Comparison of ENCODE assay signal across 35 cellular contexts in the genomic region with DNA sequence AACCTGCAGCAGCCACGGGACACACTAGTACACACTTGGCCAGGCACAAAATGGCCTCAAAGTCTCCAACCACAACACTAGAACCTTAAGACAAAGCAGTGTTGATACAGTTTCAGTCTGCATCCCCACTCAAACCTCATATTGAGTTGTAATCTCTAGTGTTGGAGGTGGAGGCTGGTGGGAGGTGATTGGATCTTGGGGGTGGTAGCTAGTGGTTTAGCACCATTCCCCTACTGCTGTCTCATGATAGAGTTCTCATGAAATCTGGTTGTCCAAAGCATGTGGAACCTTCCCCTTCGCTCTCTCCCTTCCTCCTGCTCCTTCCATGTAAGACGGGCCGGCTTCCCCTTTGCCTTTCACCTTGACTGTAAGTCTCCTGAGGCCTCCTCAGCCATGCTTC.
"Had no signal": no experiment of that assay in that cellular context is flagged by ENCODE, and none has a peak within 500 bp of the region (broad histone marks: within the 10 kb centered on the region; RNA-seq: fewer than 3 reads in every experiment).

No MANE protein-coding gene starts in this region.

- H3K4me1 ChIP-seq: ascending aorta, breast epithelium, foreskin keratinocyte, gastrocnemius medialis had no signal

- H3K27ac Mint-ChIP-seq: activated CD4-positive, alpha-beta memory T cell treated with anti-CD3 and anti-CD28 coated beads for 36 hours; activated CD4-positive, alpha-beta T cell treated with anti-CD3 and anti-CD28 coated beads for 36 hours; activated CD4-positive, alpha-beta T cell treated with anti-CD3 and anti-CD28 coated beads, Interleukin-2, amount 10 ng/mL, durations not matched to agents 24 days and 14 days; activated CD8-positive, alpha-beta memory T cell treated with anti-CD3 and anti-CD28 coated beads, Interleukin-2, amount 10 ng/mL, durations not matched to agents 7 days and 5 days; activated CD8-positive, alpha-beta T cell treated with anti-CD3 and anti-CD28 coated beads, Interleukin-2, amount 10 ng/mL, durations not matched to agents 7 days and 5 days; activated naive CD4-positive, alpha-beta T cell treated with anti-CD3 and anti-CD28 coated beads, Interleukin-2, amount 10 ng/mL, durations not matched to agents 7 days and 5 days; activated naive CD8-positive, alpha-beta T cell treated with anti-CD3 and anti-CD28 coated beads, Interleukin-2, amount 10 ng/mL, durations not matched to agents 7 days and 5 days; activated T-helper 2 cell treated with anti-CD3 and anti-CD28 coated beads, Interferon-gamma antibody, Interleukin-2, Interleukin-4, amounts not matched to agents 10 μg/mL and 5 μg/mL and 100 μg/mL, durations not matched to agents 14 hours and 24 hours and 36 hours; brain; T-helper 17 cell; T-helper 2 cell treated with Interferon-gamma antibody and Interleukin-4, amounts not matched to agents 5 μg/mL and 100 μg/mL, for 36 hours had no signal

- ATAC-seq: activated CD4-positive, alpha-beta T cell treated with anti-CD3 and anti-CD28 coated beads for 36 hours; activated CD8-positive, alpha-beta memory T cell treated with anti-CD3 and anti-CD28 coated beads, Interleukin-2, amount 10 ng/mL, durations not matched to agents 7 days and 5 days; activated CD8-positive, alpha-beta T cell treated with anti-CD3 and anti-CD28 coated beads, Interleukin-2, amount 10 ng/mL, durations not matched to agents 7 days and 5 days; activated naive CD4-positive, alpha-beta T cell treated with anti-CD3 and anti-CD28 coated beads, Interleukin-2, amount 50 U/mL, for 72 hours; effector memory CD8-positive, alpha-beta T cell; esophagus mucosa; foreskin keratinocyte; gastrocnemius medialis; T-helper 17 cell had no signal

- H3K27me3 ChIP-seq: ascending aorta, breast epithelium, cardiac muscle cell, foreskin keratinocyte, gastrocnemius medialis had no signal

- H3K27me3 Mint-ChIP-seq: activated CD4-positive, alpha-beta T cell treated with anti-CD3 and anti-CD28 coated beads for 36 hours; activated CD4-positive, alpha-beta T cell treated with anti-CD3 and anti-CD28 coated beads, Interleukin-2, amount 10 ng/mL, durations not matched to agents 24 days and 14 days; activated CD8-positive, alpha-beta memory T cell treated with anti-CD3 and anti-CD28 coated beads, Interleukin-2, amount 10 ng/mL, durations not matched to agents 7 days and 5 days; activated naive CD4-positive, alpha-beta T cell treated with anti-CD3 and anti-CD28 coated beads, Interleukin-2, amount 10 ng/mL, durations not matched to agents 7 days and 5 days; activated naive CD8-positive, alpha-beta T cell treated with anti-CD3 and anti-CD28 coated beads, Interleukin-2, amount 10 ng/mL, durations not matched to agents 7 days and 5 days; effector memory CD8-positive, alpha-beta T cell; T-helper 17 cell had no signal

- H3K36me3 ChIP-seq: ascending aorta, breast epithelium, cardiac muscle cell, gastrocnemius medialis had no signal

- H3K36me3 Mint-ChIP-seq: activated CD4-positive, alpha-beta memory T cell treated with anti-CD3 and anti-CD28 coated beads for 36 hours; activated CD8-positive, alpha-beta memory T cell treated with anti-CD3 and anti-CD28 coated beads, Interleukin-2, amount 10 ng/mL, durations not matched to agents 7 days and 5 days; activated naive CD4-positive, alpha-beta T cell treated with anti-CD3 and anti-CD28 coated beads, Interleukin-2, amount 10 ng/mL, durations not matched to agents 7 days and 5 days; activated naive CD8-positive, alpha-beta T cell treated with anti-CD3 and anti-CD28 coated beads, Interleukin-2, amount 10 ng/mL, durations not matched to agents 7 days and 5 days; brain had no signal

- H3K4me3 ChIP-seq: ascending aorta, breast epithelium, cardiac muscle cell, gastrocnemius medialis had no signal

- DNase-seq: activated CD4-positive, alpha-beta memory T cell treated with anti-CD3 and anti-CD28 coated beads for 36 hours; activated CD4-positive, alpha-beta T cell treated with anti-CD3 and anti-CD28 coated beads for 36 hours; activated CD4-positive, alpha-beta T cell treated with anti-CD3 and anti-CD28 coated beads, Interleukin-2, amount 10 ng/mL, durations not matched to agents 24 days and 14 days; activated CD4-positive, CD25-positive, alpha-beta regulatory T cell; activated CD4-positive, CD25-positive, alpha-beta regulatory T cell treated with anti-CD3 and anti-CD28 coated beads, Interleukin-2, amount 50 U/mL, for 72 hours; activated CD8-positive, alpha-beta memory T cell treated with anti-CD3 and anti-CD28 coated beads, Interleukin-2, amount 10 ng/mL, durations not matched to agents 7 days and 5 days; activated CD8-positive, alpha-beta memory T cell treated with anti-CD3 and anti-CD28 coated beads, Interleukin-2, amount 50 U/mL, for 4 hours; activated CD8-positive, alpha-beta T cell treated with anti-CD3 and anti-CD28 coated beads, Interleukin-2, amount 10 ng/mL, durations not matched to agents 7 days and 5 days; activated gamma-delta T cell; activated naive CD4-positive, alpha-beta T cell; activated naive CD4-positive, alpha-beta T cell treated with anti-CD3 and anti-CD28 coated beads, Interleukin-2, amount 10 ng/mL, durations not matched to agents 7 days and 5 days; activated naive CD8-positive, alpha-beta T cell treated with anti-CD3 and anti-CD28 coated beads, Interleukin-2, amount 10 ng/mL, durations not matched to agents 7 days and 5 days; activated T-cell treated with anti-CD3 and anti-CD28 coated beads, Interleukin-2, amount 50 U/mL, for 1 hour; activated T-cell treated with anti-CD3 and anti-CD28 coated beads, Interleukin-2, amount 50 U/mL, for 48 hours; central memory CD4-positive, alpha-beta T cell; cortex of kidney; dermis blood vessel endothelial cell; effector CD4-positive, alpha-beta T cell; effector memory CD8-positive, alpha-beta T cell; foreskin keratinocyte; gastrocnemius medialis; glutamatergic neuron; SW 1271; T-helper 1 cell; T-helper 17 cell; T1000 had no signal

- H3K9me3 ChIP-seq: ascending aorta, breast epithelium, gastrocnemius medialis had no signal

- H3K9me3 Mint-ChIP-seq: activated naive CD8-positive, alpha-beta T cell treated with anti-CD3 and anti-CD28 coated beads, Interleukin-2, amount 10 ng/mL, durations not matched to agents 7 days and 5 days; activated T-helper 1 cell treated with anti-CD3 and anti-CD28 coated beads, Interleukin-12 subunit alpha, Interleukin-12 subunit beta, Interleukin-2, Interleukin-4 antibody, amounts not matched to agents 30 ng/mL and 10 ng/mL and 1 ng/mL, durations not matched to agents 14 hours and 24 hours and 36 hours; activated T-helper 2 cell treated with anti-CD3 and anti-CD28 coated beads, Interferon-gamma antibody, Interleukin-2, Interleukin-4, amounts not matched to agents 10 μg/mL and 5 μg/mL and 100 μg/mL, durations not matched to agents 14 hours and 24 hours and 36 hours; brain; T-helper 2 cell treated with Interferon-gamma antibody and Interleukin-4, amounts not matched to agents 5 μg/mL and 100 μg/mL, for 36 hours had no signal

- H3K4me1 Mint-ChIP-seq: activated CD4-positive, alpha-beta T cell treated with anti-CD3 and anti-CD28 coated beads for 36 hours; activated CD4-positive, alpha-beta T cell treated with anti-CD3 and anti-CD28 coated beads, Interleukin-2, amount 10 ng/mL, durations not matched to agents 24 days and 14 days; activated CD8-positive, alpha-beta memory T cell treated with anti-CD3 and anti-CD28 coated beads, Interleukin-2, amount 10 ng/mL, durations not matched to agents 7 days and 5 days; activated naive CD4-positive, alpha-beta T cell treated with anti-CD3 and anti-CD28 coated beads, Interleukin-2, amount 10 ng/mL, durations not matched to agents 7 days and 5 days; activated naive CD8-positive, alpha-beta T cell treated with anti-CD3 and anti-CD28 coated beads, Interleukin-2, amount 10 ng/mL, durations not matched to agents 7 days and 5 days; T-helper 17 cell had no signal

- H3K4me3 Mint-ChIP-seq: activated CD4-positive, alpha-beta memory T cell treated with anti-CD3 and anti-CD28 coated beads for 36 hours; activated CD4-positive, alpha-beta T cell treated with anti-CD3 and anti-CD28 coated beads for 36 hours; activated CD4-positive, alpha-beta T cell treated with anti-CD3 and anti-CD28 coated beads, Interleukin-2, amount 10 ng/mL, durations not matched to agents 24 days and 14 days; activated CD8-positive, alpha-beta memory T cell treated with anti-CD3 and anti-CD28 coated beads, Interleukin-2, amount 10 ng/mL, durations not matched to agents 7 days and 5 days; activated CD8-positive, alpha-beta T cell treated with anti-CD3 and anti-CD28 coated beads, Interleukin-2, amount 10 ng/mL, durations not matched to agents 7 days and 5 days; activated naive CD4-positive, alpha-beta T cell treated with anti-CD3 and anti-CD28 coated beads, Interleukin-2, amount 10 ng/mL, durations not matched to agents 7 days and 5 days; activated naive CD8-positive, alpha-beta T cell treated with anti-CD3 and anti-CD28 coated beads, Interleukin-2, amount 10 ng/mL, durations not matched to agents 7 days and 5 days; activated T-helper 1 cell treated with anti-CD3 and anti-CD28 coated beads, Interleukin-12 subunit alpha, Interleukin-12 subunit beta, Interleukin-2, Interleukin-4 antibody, amounts not matched to agents 30 ng/mL and 10 ng/mL and 1 ng/mL, durations not matched to agents 14 hours and 24 hours and 36 hours; brain; effector memory CD8-positive, alpha-beta T cell; T-helper 17 cell; T-helper 2 cell treated with Interferon-gamma antibody and Interleukin-4, amounts not matched to agents 5 μg/mL and 100 μg/mL, for 36 hours had no signal

- H3K27ac ChIP-seq: ascending aorta, breast epithelium, cardiac muscle cell, foreskin keratinocyte, gastrocnemius medialis had no signal
